Comparison of ENCODE assay signal across 20 cellular contexts in the genomic region with DNA sequence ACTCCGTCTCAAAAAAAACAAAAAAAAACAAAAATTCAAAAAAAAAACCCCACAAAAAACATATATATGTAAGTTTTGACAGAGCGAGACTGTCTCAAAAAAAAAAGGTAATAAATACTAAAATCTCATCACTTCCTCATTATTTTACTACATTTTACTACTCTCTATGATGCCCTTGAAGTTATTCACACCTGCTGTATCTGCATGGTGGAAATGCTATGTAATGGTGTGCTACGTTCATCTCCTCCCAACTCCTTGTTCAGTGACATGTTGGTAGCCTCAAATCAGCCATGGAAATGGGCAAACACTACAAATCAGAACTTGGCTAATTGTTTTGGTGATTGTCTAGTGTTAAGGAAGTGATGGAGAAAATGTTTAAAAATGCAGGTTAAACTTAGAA. TPM values are rescaled to one million over a fixed set of nuclear protein-coding genes. Genes with fewer than 3 reads are reported as not detected.
DNase-seq lines count a peak whose midpoint lies in the region; ATAC-seq, FAIRE-seq and TF ChIP-seq lines count a peak whose summit lies in the region.
"Had no signal": no experiment of that assay in that cellular context is flagged by ENCODE, and none has a peak within 500 bp of the region (broad histone marks: within the 10 kb centered on the region; RNA-seq: fewer than 3 reads in every experiment).

No MANE protein-coding gene starts in this region.

- H4K20me1 ChIP-seq in astrocyte (ENCODE audit: insufficient read depth, low read length): peaks cover 3% of the 10 kb centered on the region

- no peak overlapping the region for H3K4me3 Mint-ChIP-seq in astrocyte (ENCODE audit: unreplicated experiment)
- H3K4me3 Mint-ChIP-seq: CD4-positive, alpha-beta memory T cell had no signal

- no peaks in the 10 kb centered on the region for H3K79me2 ChIP-seq in astrocyte (ENCODE audit: insufficient read depth, low read length)

- H3K4me3 ChIP-seq in astrocyte (ENCODE audit: insufficient read depth, low read depth, low read length) (no peak overlapping the region), mucosa of descending colon (no peak overlapping the region)
- H3K4me3 ChIP-seq: GM12878, HAP-1 had no signal

- TF ChIP-seq CTCF in astrocyte (IDR thresholded peaks at IDR 0.05; ENCODE audit: insufficient read depth, low read depth, low read length) (no peak), mucosa of descending colon (IDR thresholded peaks at IDR 0.05) (no peak)

- H3K9me3 ChIP-seq in astrocyte (ENCODE audit: insufficient read depth, low read depth, low read length) (no peaks in the 10 kb centered on the region), mucosa of descending colon (no peaks in the 10 kb centered on the region)
- H3K9me3 ChIP-seq: HAP-1 had no signal

- H3K36me3 ChIP-seq in astrocyte (ENCODE audit: insufficient read depth, low read length) (peaks cover 4% of the 10 kb centered on the region), mucosa of descending colon (ENCODE audit: low read depth) (no peaks in the 10 kb centered on the region)

- no peak overlapping the region for H3K27ac ChIP-seq in astrocyte (ENCODE audit: low read depth, low read length)

- no peaks in the 10 kb centered on the region for H3K27me3 ChIP-seq in astrocyte (ENCODE audit: insufficient read depth, low read length)

- H3K27me3 Mint-ChIP-seq in astrocyte (ENCODE audit: low read depth, unreplicated experiment): peaks cover 2% of the 10 kb centered on the region
- H3K27me3 Mint-ChIP-seq: CD4-positive, alpha-beta memory T cell had no signal

- DNase-seq in DMS53 (lab: John Stamatoyannopoulos, UW) (peak; percentile 39), DMS53 treated with DMSO at 0.1 percent for 48 hours (lab: John Stamatoyannopoulos, UW; ENCODE audit: unreplicated experiment) (no peak), GM19239 (ENCODE audit: insufficient read length, low spot score) (no peak), astrocyte (ENCODE audit: low read depth) (no peak), mucosa of descending colon (no peak), glomerular visceral epithelial cell (ENCODE audit: extremely low spot score) (no peak), Kasumi-1 (lab: John Stamatoyannopoulos, UW) (no peak)
- DNase-seq in central memory CD4-positive, alpha-beta T cell: no peak
- DNase-seq: 8988T; C1 segment of cervical spinal cord; Calu3; CD4-positive, alpha-beta memory T cell; COR-L47; DND-41; GDM1; GOT3 had no signal

- no peak overlapping the region for H3K4me2 ChIP-seq in astrocyte (ENCODE audit: low read length)

- H3K9ac ChIP-seq in astrocyte (ENCODE audit: low read length): no peak overlapping the region

- intact Hi-C loops in mucosa of descending colon (cut with DNase I, micrococcal nuclease): no loop called here

- H3K9me3 Mint-ChIP-seq in astrocyte (ENCODE audit: unreplicated experiment): no peaks in the 10 kb centered on the region
- H3K9me3 Mint-ChIP-seq: CD4-positive, alpha-beta memory T cell had no signal

- peak; percentile 57 for FAIRE-seq in GM19239 (lab: Jason Lieb, UNC)
- FAIRE-seq in astrocyte (lab: Jason Lieb, UNC): peak; percentile 83
- FAIRE-seq: GM12878, GM18507, H54 had no signal

- H3K4me1 Mint-ChIP-seq in astrocyte (ENCODE audit: low read depth, unreplicated experiment): peaks cover 8% of the 10 kb centered on the region

- H3K27ac Mint-ChIP-seq in astrocyte (ENCODE audit: unreplicated experiment): no peak overlapping the region
- H3K27ac Mint-ChIP-seq: CD4-positive, alpha-beta memory T cell had no signal

- ATAC-seq in mucosa of descending colon: peak; percentile 52
- ATAC-seq: GM12878 had no signal

- H3K4me1 ChIP-seq in astrocyte (ENCODE audit: insufficient read depth, low read length) (peaks cover 20% of the 10 kb centered on the region), mucosa of descending colon (ENCODE audit: low read depth) (no peaks in the 10 kb centered on the region)
- H3K4me1 ChIP-seq: HAP-1 had no signal

- H3K36me3 Mint-ChIP-seq in astrocyte (ENCODE audit: low read depth, unreplicated experiment): peaks cover 7% of the 10 kb centered on the region

- no peak overlapping the region for H2AFZ ChIP-seq in astrocyte (ENCODE audit: low read depth, low read length)

RNA-seq across cellular contexts. Expression of gene RPS4X, which starts 11.8 kb away (rescaled TPM):
- total RNA-seq in astrocyte: 565 and 626 TPM in 2 replicates
- total RNA-seq in mucosa of descending colon: 100 to 1,000 TPM; 607 to 919 (median 687) TPM

RNA-seq across cellular contexts. Expression of gene ERCC6L, which starts 26.4 kb away (rescaled TPM):
- total RNA-seq in astrocyte: 0.55 and 1.0 TPM in 2 replicates
- 1 to 10 TPM in 1 of 3 donors, under 1 TPM in 2; 0.22 to 2.6 (median 0.64) TPM for total RNA-seq in mucosa of descending colon

RNA-seq across cellular contexts. Expression of gene CITED1, which starts 40.5 kb away (rescaled TPM):
- total RNA-seq in astrocyte (0.75 TPM in 1 of 2 replicates, not detected in the other), mucosa of descending colon (under 1 TPM in 2 of 3 donors, not detected in 1; 0.67 to 0.70 TPM)
- total RNA-seq: Calu3; CD4-positive, alpha-beta memory T cell; GM12878 had no signal
